In the genomic region with DNA sequence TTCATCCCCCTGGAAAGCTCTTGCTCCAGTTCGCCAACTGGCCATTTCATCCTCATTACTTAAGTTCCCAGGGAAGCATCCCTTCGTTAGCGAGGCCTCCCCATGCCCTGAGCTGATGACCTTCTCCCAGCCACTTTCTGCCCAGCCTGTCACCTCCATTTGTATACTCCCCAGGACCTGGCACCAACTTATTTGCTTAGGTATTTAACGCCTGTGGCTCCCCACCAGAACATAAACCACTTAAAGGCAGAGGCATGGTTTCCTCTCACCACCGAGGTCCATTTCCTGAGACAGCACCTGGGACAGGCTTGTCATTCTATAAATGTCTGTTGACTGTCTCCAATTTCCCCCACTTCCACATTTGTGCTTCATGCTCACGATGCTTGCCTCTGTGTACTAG, we compare ENCODE assay signal across 24 cellular contexts.
DNase-seq lines count a peak whose midpoint lies in the region; ATAC-seq and TF ChIP-seq lines count a peak whose summit lies in the region.
"Had no signal": no experiment of that assay in that cellular context is flagged by ENCODE, and none has a peak within 500 bp of the region (broad histone marks: within the 10 kb centered on the region; RNA-seq: fewer than 3 reads in every experiment).

No MANE protein-coding gene starts in this region.

- CTCF ChIA-PET in mammary epithelial cell (lab: Charles Lee; ENCODE audit: low non-redundant PET): no interaction called here

- no peak for DNase-seq in breast epithelium (ENCODE audit: low spot score in 2 of 2)
- DNase-seq in mammary epithelial cell: no peak
- DNase-seq in RPMI8226: peak; percentile 45
- no peak for DNase-seq in activated T-helper 1 cell treated with anti-CD3 and anti-CD28 coated beads, Interleukin-12 subunit alpha, Interleukin-12 subunit beta, Interleukin-2, Interleukin-4 antibody, amounts not matched to agents 30 ng/mL and 10 ng/mL and 1 ng/mL, durations not matched to agents 14 hours and 24 hours and 36 hours (ENCODE audit: low spot score)
- no peak for DNase-seq in upper lobe of left lung
- no peak for DNase-seq in right lobe of liver
- DNase-seq: left cardiac atrium; NCI-H2171 treated with DMSO at 0.1 percent for 48 hours; NCI-H82; posterior cingulate gyrus; stimulated activated CD4-positive, alpha-beta T cell treated with anti-CD3 and anti-CD28 coated beads, Interleukin-1b, Interleukin-23, amount 100 ng/mL, for 48 hours; stimulated activated naive CD4-positive, alpha-beta T cell had no signal

- no peaks in the 10 kb centered on the region for H3K79me2 ChIP-seq in mammary epithelial cell (ENCODE audit: insufficient read depth, low read length)

- H3K9me3 ChIP-seq in breast epithelium (no peaks in the 10 kb centered on the region), mammary epithelial cell (replicated peaks; ENCODE audit: insufficient read depth, low read length) (no peaks in the 10 kb centered on the region), upper lobe of left lung (no peaks in the 10 kb centered on the region), right lobe of liver (no peaks in the 10 kb centered on the region)
- H3K9me3 ChIP-seq: A549, body of pancreas, thoracic aorta had no signal

- peaks cover 56% of the 10 kb centered on the region for H3K4me1 Mint-ChIP-seq in stimulated activated memory B cell treated with anti-CD40 and anti-IgM and Interleukin-4, amounts not matched to agents 10 μg/mL and 1 μg/mL and 100 μg/mL, for 72 hours
- peaks cover 5% of the 10 kb centered on the region for H3K4me1 Mint-ChIP-seq in activated T-helper 1 cell treated with anti-CD3 and anti-CD28 coated beads, Interleukin-12 subunit alpha, Interleukin-12 subunit beta, Interleukin-2, Interleukin-4 antibody, amounts not matched to agents 30 ng/mL and 10 ng/mL and 1 ng/mL, durations not matched to agents 14 hours and 24 hours and 36 hours (ENCODE audit: low read depth)
- H3K4me1 Mint-ChIP-seq: activated T-helper 17 cell treated with anti-CD3 and anti-CD28 coated beads, Interleukin-2, amount 50 U/mL, for 72 hours had no signal

- intact Hi-C loops in breast epithelium (cut with DNase I; ENCODE audit: low total_unique reads) (no loop called here), mammary epithelial cell (cut with micrococcal nuclease) (no loop called here), right lobe of liver (cut with DNase I) (no loop called here)
- intact Hi-C loops in activated T-helper 1 cell treated with anti-CD3 and anti-CD28 coated beads, Interleukin-12 subunit alpha, Interleukin-12 subunit beta, Interleukin-2, Interleukin-4 antibody, amounts not matched to agents 30 ng/mL and 10 ng/mL and 1 ng/mL, durations not matched to agents 14 hours and 24 hours and 36 hours (cut with micrococcal nuclease): no loop called here

- ATAC-seq in HG02870 (IDR thresholded peaks at IDR 0.05; ENCODE audit: unreplicated experiment): peak; percentile 40
- peak; percentile 82 for ATAC-seq in stimulated activated memory B cell treated with anti-CD40 and anti-IgM and Interleukin-4, amounts not matched to agents 10 μg/mL and 1 μg/mL and 100 μg/mL, for 72 hours
- ATAC-seq in upper lobe of left lung (ENCODE audit: low FRiP score in 2 of 2): no peak
- ATAC-seq in right lobe of liver: no peak
- ATAC-seq: A549; activated CD4-positive, CD25-positive, alpha-beta regulatory T cell treated with anti-CD3 and anti-CD28 coated beads, Interleukin-2, amount 50 U/mL, for 24 hours; activated T-helper 17 cell treated with anti-CD3 and anti-CD28 coated beads, Interleukin-2, amount 50 U/mL, for 72 hours; HepG2 had no signal

- no peak overlapping the region for H3K4me3 ChIP-seq in breast epithelium
- H3K4me3 ChIP-seq in mammary epithelial cell (replicated peaks in 1 of 3; ENCODE audit: insufficient read depth in 1 of 3, low read depth in 2 of 3, low read length in 3 of 3): no peak overlapping the region
- no peak overlapping the region for H3K4me3 ChIP-seq in upper lobe of left lung
- no peak overlapping the region for H3K4me3 ChIP-seq in right lobe of liver
- H3K4me3 ChIP-seq: A549, body of pancreas, coronary artery, thoracic aorta had no signal

- no peak for TF ChIP-seq EP300 in upper lobe of left lung (IDR thresholded peaks at IDR 0.05)

- H3K27ac Mint-ChIP-seq in stimulated activated memory B cell treated with anti-CD40 and anti-IgM and Interleukin-4, amounts not matched to agents 10 μg/mL and 1 μg/mL and 100 μg/mL, for 72 hours: peak overlapping the region; percentile 63
- H3K27ac Mint-ChIP-seq in activated T-helper 1 cell treated with anti-CD3 and anti-CD28 coated beads, Interleukin-12 subunit alpha, Interleukin-12 subunit beta, Interleukin-2, Interleukin-4 antibody, amounts not matched to agents 30 ng/mL and 10 ng/mL and 1 ng/mL, durations not matched to agents 14 hours and 24 hours and 36 hours: no peak overlapping the region
- H3K27ac Mint-ChIP-seq: activated naive CD8-positive, alpha-beta T cell; activated T-helper 17 cell treated with anti-CD3 and anti-CD28 coated beads, Interleukin-2, amount 50 U/mL, for 72 hours; mesothelial cell of epicardium had no signal

- no peaks in the 10 kb centered on the region for H3K27me3 Mint-ChIP-seq in stimulated activated memory B cell treated with anti-CD40 and anti-IgM and Interleukin-4, amounts not matched to agents 10 μg/mL and 1 μg/mL and 100 μg/mL, for 72 hours
- H3K27me3 Mint-ChIP-seq in activated T-helper 1 cell treated with anti-CD3 and anti-CD28 coated beads, Interleukin-12 subunit alpha, Interleukin-12 subunit beta, Interleukin-2, Interleukin-4 antibody, amounts not matched to agents 30 ng/mL and 10 ng/mL and 1 ng/mL, durations not matched to agents 14 hours and 24 hours and 36 hours (ENCODE audit: insufficient read depth): peaks cover 4% of the 10 kb centered on the region

- no TSS peak for BruUV-seq in mammary epithelial cell (replicated peaks; lab: Mats Ljungman, UMichigan)

- H3K27ac ChIP-seq in breast epithelium (peak overlapping the region; percentile 53 to 62), mammary epithelial cell (ENCODE audit: insufficient read depth, low read depth, low read length) (no peak overlapping the region), upper lobe of left lung (no peak overlapping the region), right lobe of liver (no peak overlapping the region)
- H3K27ac ChIP-seq: A549, body of pancreas, coronary artery, thoracic aorta had no signal

- H3K36me3 ChIP-seq in breast epithelium (no peaks in the 10 kb centered on the region), mammary epithelial cell (ENCODE audit: insufficient read depth, low read length) (no peaks in the 10 kb centered on the region), upper lobe of left lung (no peaks in the 10 kb centered on the region), right lobe of liver (no peaks in the 10 kb centered on the region)
- H3K36me3 ChIP-seq: thoracic aorta had no signal

- H3K9ac ChIP-seq in mammary epithelial cell (ENCODE audit: insufficient read depth, low read length): no peak overlapping the region

- TF ChIP-seq POLR2A in breast epithelium (IDR thresholded peaks at IDR 0.05) (no peak), upper lobe of left lung (IDR thresholded peaks at IDR 0.05) (no peak), right lobe of liver (IDR thresholded peaks at IDR 0.05) (no peak)

- H3K27me3 ChIP-seq in breast epithelium (no peaks in the 10 kb centered on the region), mammary epithelial cell (ENCODE audit: insufficient read depth, low read length) (no peaks in the 10 kb centered on the region), upper lobe of left lung (no peaks in the 10 kb centered on the region), right lobe of liver (no peaks in the 10 kb centered on the region)
- H3K27me3 ChIP-seq: body of pancreas had no signal

- no peaks in the 10 kb centered on the region for H3K9me3 Mint-ChIP-seq in stimulated activated memory B cell treated with anti-CD40 and anti-IgM and Interleukin-4, amounts not matched to agents 10 μg/mL and 1 μg/mL and 100 μg/mL, for 72 hours
- H3K9me3 Mint-ChIP-seq in activated T-helper 1 cell treated with anti-CD3 and anti-CD28 coated beads, Interleukin-12 subunit alpha, Interleukin-12 subunit beta, Interleukin-2, Interleukin-4 antibody, amounts not matched to agents 30 ng/mL and 10 ng/mL and 1 ng/mL, durations not matched to agents 14 hours and 24 hours and 36 hours: no peaks in the 10 kb centered on the region
- H3K9me3 Mint-ChIP-seq: activated T-helper 17 cell treated with anti-CD3 and anti-CD28 coated beads, Interleukin-2, amount 50 U/mL, for 72 hours; nephron had no signal

- 86% methylated on average over 5 of the region's 6 CpGs for WGBS in mammary epithelial cell (ENCODE audit: low coverage, missing lambda C conversion rate)
- WGBS in upper lobe of left lung, 2 donors: 64 to 80% methylated on average over 6 of the region's 6 CpGs
- WGBS in right lobe of liver (ENCODE audit: insufficient coverage, low coverage, low lambda C conversion rate, missing lambda C conversion rate): 61% methylated on average over 6 of the region's 6 CpGs

- H4K20me1 ChIP-seq in mammary epithelial cell (ENCODE audit: insufficient read depth, low read length): no peaks in the 10 kb centered on the region

- H3K4me2 ChIP-seq in mammary epithelial cell (ENCODE audit: insufficient read depth, low read depth, low read length): no peak overlapping the region
- H3K4me2 ChIP-seq: A549 had no signal

- in situ Hi-C loops in mammary epithelial cell (cut with MboI; ENCODE audit: low sequenced_read_pairs in 2 of 2): no loop called here

- H3K4me1 ChIP-seq in breast epithelium (no peaks in the 10 kb centered on the region), mammary epithelial cell (ENCODE audit: insufficient read depth, low read length) (peaks cover 15% of the 10 kb centered on the region), upper lobe of left lung (no peaks in the 10 kb centered on the region), right lobe of liver (peaks cover 0 to 10% (median 3%) of the 10 kb centered on the region in 4 donors)
- H3K4me1 ChIP-seq: A549 had no signal

- TF ChIP-seq CTCF in breast epithelium (IDR thresholded peaks at IDR 0.05) (no peak), mammary epithelial cell (conservative IDR thresholded peaks at IDR 0.05 in 1 of 2, IDR thresholded peaks at IDR 0.05 in 1 of 2; ENCODE audit: extremely low read depth in 1 of 2, insufficient read depth in 1 of 2, low read depth in 1 of 2, low read length in 2 of 2) (no peak), upper lobe of left lung (IDR thresholded peaks at IDR 0.05) (no peak), right lobe of liver (IDR thresholded peaks at IDR 0.05) (no peak)

- dilution Hi-C loops in mammary epithelial cell (cut with HindIII; ENCODE audit: low sequenced_read_pairs): no loop called here

- H3K4me3 Mint-ChIP-seq in stimulated activated memory B cell treated with anti-CD40 and anti-IgM and Interleukin-4, amounts not matched to agents 10 μg/mL and 1 μg/mL and 100 μg/mL, for 72 hours: peak overlapping the region; percentile 49
- no peak overlapping the region for H3K4me3 Mint-ChIP-seq in activated T-helper 1 cell treated with anti-CD3 and anti-CD28 coated beads, Interleukin-12 subunit alpha, Interleukin-12 subunit beta, Interleukin-2, Interleukin-4 antibody, amounts not matched to agents 30 ng/mL and 10 ng/mL and 1 ng/mL, durations not matched to agents 14 hours and 24 hours and 36 hours
- H3K4me3 Mint-ChIP-seq: activated naive CD8-positive, alpha-beta T cell; activated T-helper 17 cell treated with anti-CD3 and anti-CD28 coated beads, Interleukin-2, amount 50 U/mL, for 72 hours; mesothelial cell of epicardium; nephron had no signal

- H3K36me3 Mint-ChIP-seq in stimulated activated memory B cell treated with anti-CD40 and anti-IgM and Interleukin-4, amounts not matched to agents 10 μg/mL and 1 μg/mL and 100 μg/mL, for 72 hours: no peaks in the 10 kb centered on the region
- H3K36me3 Mint-ChIP-seq in activated T-helper 1 cell treated with anti-CD3 and anti-CD28 coated beads, Interleukin-12 subunit alpha, Interleukin-12 subunit beta, Interleukin-2, Interleukin-4 antibody, amounts not matched to agents 30 ng/mL and 10 ng/mL and 1 ng/mL, durations not matched to agents 14 hours and 24 hours and 36 hours (ENCODE audit: low read depth): no peaks in the 10 kb centered on the region
- H3K36me3 Mint-ChIP-seq: activated naive CD8-positive, alpha-beta T cell; mesothelial cell of epicardium had no signal

- no peak overlapping the region for H2AFZ ChIP-seq in mammary epithelial cell (ENCODE audit: low read depth, low read length)

Comparison
In these comparisons a context has a peak if more than half of its experiments do, and no peak if none do; other contexts are left out.
1. H3K27ac ChIP-seq: peak in breast epithelium (2 of 2); none in mammary epithelial cell (single experiment), upper lobe of left lung (0 of 4) and right lobe of liver (0 of 3).
2. ATAC-seq: peak in HG02870 (single experiment) and stimulated activated memory B cell treated with anti-CD40 and anti-IgM and Interleukin-4, amounts not matched to agents 10 μg/mL and 1 μg/mL and 100 μg/mL, for 72 hours (single experiment); none in upper lobe of left lung (0 of 2) and right lobe of liver (0 of 4).